ENCODE assay signal across 9 cellular contexts in genomic region chr16:69166221-69166833, GRCh38. TPM values are rescaled to one million over a fixed set of nuclear protein-coding genes. Genes with fewer than 3 reads are reported as not detected.
A peak's percentile ranks its signal among the peaks of the same experiment; 100 is the strongest.
DNase-seq lines count a peak whose midpoint lies in the region; ATAC-seq and TF ChIP-seq lines count a peak whose summit lies in the region.
"Had no signal": no experiment of that assay in that cellular context is flagged by ENCODE, and none has a peak within 500 bp of the region (broad histone marks: within the 10 kb centered on the region; RNA-seq: fewer than 3 reads in every experiment).

No MANE protein-coding gene starts in this region.

- DNase-seq in A172 (ENCODE audit: low spot score): peak; percentile 80
- DNase-seq in occipital lobe (lab: John Stamatoyannopoulos, UW): peak; percentile 49
- DNase-seq in NCI-H774 (lab: John Stamatoyannopoulos, UW): no peak
- DNase-seq in NCI-H345 treated with DMSO at 0.1 percent for 48 hours (lab: John Stamatoyannopoulos, UW; ENCODE audit: unreplicated experiment): no peak
- DNase-seq in NCI-H1092 (lab: John Stamatoyannopoulos, UW): no peak

- peaks cover 14% of the 10 kb centered on the region for H3K36me3 Mint-ChIP-seq in activated naive CD8-positive, alpha-beta T cell

- H3K9me3 Mint-ChIP-seq in activated naive CD8-positive, alpha-beta T cell (ENCODE audit: low read depth): no peaks in the 10 kb centered on the region

- ATAC-seq in SK-N-SH treated with all-trans-retinoic acid at 6 μM for 48 hours (peak; percentile 73), GM19397 (IDR thresholded peaks at IDR 0.05; ENCODE audit: unreplicated experiment) (no peak)

- H3K4me3 Mint-ChIP-seq in activated naive CD8-positive, alpha-beta T cell: peak overlapping the region; percentile 81
- H3K4me3 Mint-ChIP-seq: B cell had no signal

- H3K4me1 Mint-ChIP-seq in activated naive CD8-positive, alpha-beta T cell (ENCODE audit: low read depth): peaks cover 42% of the 10 kb centered on the region

- no peaks in the 10 kb centered on the region for H3K27me3 Mint-ChIP-seq in activated naive CD8-positive, alpha-beta T cell
- H3K27me3 Mint-ChIP-seq: B cell had no signal

- peak overlapping the region; percentile 94 for H3K27ac Mint-ChIP-seq in activated naive CD8-positive, alpha-beta T cell
- H3K27ac Mint-ChIP-seq: B cell had no signal

TF ChIP-seq in SK-N-SH treated with all-trans-retinoic acid at 6 μM for 48 hours, 23 proteins besides CTCF, POLR2A, EP300 and RAD21:
- TF ChIP-seq OSR1 (CRISPR knock-in tag; IDR thresholded peaks at IDR 0.05) (no peak), RARB (CRISPR knock-in tag; IDR thresholded peaks at IDR 0.05) (no peak), TCF4 (CRISPR knock-in tag; IDR thresholded peaks at IDR 0.05; ENCODE audit: borderline replicate concordance) (no peak), ISL1 (CRISPR knock-in tag; IDR thresholded peaks at IDR 0.05) (no peak), GLIS3 (CRISPR knock-in tag; IDR thresholded peaks at IDR 0.05) (no peak), ZNF8 (CRISPR knock-in tag; IDR thresholded peaks at IDR 0.05) (no peak), TOX (CRISPR knock-in tag; IDR thresholded peaks at IDR 0.05; ENCODE audit: borderline replicate concordance) (no peak), ESRRG (CRISPR knock-in tag; IDR thresholded peaks at IDR 0.05) (no peak), SNAI2 (CRISPR knock-in tag; IDR thresholded peaks at IDR 0.05) (no peak), CREB5 (CRISPR knock-in tag; IDR thresholded peaks at IDR 0.05; ENCODE audit: low read depth) (no peak), TSHZ2 (CRISPR knock-in tag; IDR thresholded peaks at IDR 0.05) (no peak)
- TF ChIP-seq, protein P1, sequence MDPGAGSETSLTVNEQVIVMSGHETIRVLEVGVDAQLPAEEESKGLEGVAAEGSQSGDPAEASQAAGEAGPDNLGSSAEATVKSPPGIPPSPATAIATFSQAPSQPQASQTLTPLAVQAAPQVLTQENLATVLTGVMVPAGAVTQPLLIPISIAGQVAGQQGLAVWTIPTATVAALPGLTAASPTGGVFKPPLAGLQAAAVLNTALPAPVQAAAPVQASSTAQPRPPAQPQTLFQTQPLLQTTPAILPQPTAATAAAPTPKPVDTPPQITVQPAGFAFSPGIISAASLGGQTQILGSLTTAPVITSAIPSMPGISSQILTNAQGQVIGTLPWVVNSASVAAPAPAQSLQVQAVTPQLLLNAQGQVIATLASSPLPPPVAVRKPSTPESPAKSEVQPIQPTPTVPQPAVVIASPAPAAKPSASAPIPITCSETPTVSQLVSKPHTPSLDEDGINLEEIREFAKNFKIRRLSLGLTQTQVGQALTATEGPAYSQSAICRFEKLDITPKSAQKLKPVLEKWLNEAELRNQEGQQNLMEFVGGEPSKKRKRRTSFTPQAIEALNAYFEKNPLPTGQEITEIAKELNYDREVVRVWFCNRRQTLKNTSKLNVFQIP (CRISPR knock-in tag; IDR thresholded peaks at IDR 0.05; ENCODE audit: borderline replicate concordance, low read depth): no peak

RNA-seq across cellular contexts. Expression of gene SNTB2, which starts 20.6 kb away (rescaled TPM):
- total RNA-seq in A172 (2014; rRNA removed; shearing (Covaris generic)): 25.4 and 43.8 TPM in 2 replicates
- total RNA-seq in occipital lobe: 8.9 TPM

RNA-seq across cellular contexts. Expression of gene UTP4, which starts 33.9 kb away (rescaled TPM):
- 28.0 and 30.9 TPM in 2 replicates for total RNA-seq in A172 (2014; rRNA removed; shearing (Covaris generic))
- 30.9 TPM for total RNA-seq in occipital lobe

RNA-seq across cellular contexts. Expression of gene CHTF8, which starts 33.9 kb away (rescaled TPM):
- total RNA-seq in A172 (2014; rRNA removed; shearing (Covaris generic)): 30.5 and 36.0 TPM in 2 replicates
- 37.7 TPM for total RNA-seq in occipital lobe

Comparison
In these comparisons a context has a peak if more than half of its experiments do, and no peak if none do; other contexts are left out.
1. DNase-seq: peak in A172 (single experiment) and occipital lobe (single experiment); none in NCI-H774 (single experiment), NCI-H345 treated with DMSO at 0.1 percent for 48 hours (single experiment) and NCI-H1092 (single experiment).